In the genomic region with DNA sequence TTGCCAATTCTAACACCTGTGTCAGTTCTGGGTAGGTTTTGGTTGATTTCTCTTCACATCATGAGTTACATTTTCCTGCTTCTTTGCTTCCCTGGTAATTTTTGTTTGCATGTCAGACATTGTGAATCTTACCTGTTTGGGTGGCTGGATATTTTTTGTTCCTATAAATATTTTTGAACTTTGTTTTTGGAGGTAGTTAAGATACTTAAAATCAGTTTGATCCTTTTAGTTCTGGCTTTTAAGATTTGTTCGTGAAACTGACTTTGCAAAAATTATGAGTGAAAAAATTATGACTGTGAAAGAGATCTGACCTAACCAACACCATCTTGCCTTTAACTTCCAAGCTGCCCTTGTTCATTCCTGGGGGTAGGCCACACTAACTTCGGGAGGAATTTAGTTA, we compare ENCODE assay signal across 26 cellular contexts.
DNase-seq lines count a peak whose midpoint lies in the region; FAIRE-seq and TF ChIP-seq lines count a peak whose summit lies in the region.
"Had no signal": no experiment of that assay in that cellular context is flagged by ENCODE, and none has a peak within 500 bp of the region (broad histone marks: within the 10 kb centered on the region; RNA-seq: fewer than 3 reads in every experiment).

No MANE protein-coding gene starts in this region.

- TF ChIP-seq CTCF in D721Med (IDR thresholded peaks at IDR 0.05; ENCODE audit: insufficient read depth, missing control alignments) = no peak

- FAIRE-seq in GM19239 (lab: Jason Lieb, UNC) (peak; percentile 8), HTR-8/SVneo (lab: Jason Lieb, UNC) (peak; percentile 36), D721Med (lab: Jason Lieb, UNC) (no peak)
- FAIRE-seq: A204.1, A549 had no signal

- no peak for DNase-seq in GM19239 (ENCODE audit: insufficient read length, low spot score)
- no peak for DNase-seq in HTR-8/SVneo (ENCODE audit: insufficient read length, low spot score)
- no peak for DNase-seq in NAMALWA (ENCODE audit: low spot score)
- DNase-seq in D721Med (ENCODE audit: insufficient read length, low spot score) = no peak
- DNase-seq: 8988T; ACHN; AML-193; BE2C; C1 segment of cervical spinal cord; Caco-2; Calu3; CD4-positive, alpha-beta memory T cell; CD4-positive, alpha-beta T cell; CD4-positive, CD25-positive, alpha-beta regulatory T cell; CD8-positive, alpha-beta memory T cell; CD8-positive, alpha-beta T cell; COR-L47; DMS 273 treated with DMSO at 0.1 percent for 48 hours; DMS153; DMS53; DMS79; DMS79 treated with DMSO at 0.1 percent for 48 hours; DND-41; EL had no signal
